8 cellular contexts compared by ENCODE assay signal in genomic region chr9:40992472-40992821, GRCh38.
A peak's percentile ranks its signal among the peaks of the same experiment; 100 is the strongest.
DNase-seq lines count a peak whose midpoint lies in the region; ATAC-seq, FAIRE-seq and TF ChIP-seq lines count a peak whose summit lies in the region.
"Not testable (repeated sequence)": the region's sequence is repeated elsewhere in the genome, so short reads cannot be mapped to it uniquely, and the experiment has no call there.

No MANE protein-coding gene starts in this region.

- POLR2A ChIA-PET in CD8-positive, alpha-beta memory T cell (lab: Charles Lee); K562 (lab: Yijun Ruan, JAX): not testable (repeated sequence)

- intact Hi-C loops in K562 (cut with micrococcal nuclease); Right ventricle myocardium inferior (cut with DNase I); stomach (cut with DNase I; ENCODE audit: low total_unique reads): not testable (repeated sequence)

- CTCF ChIA-PET in CD8-positive, alpha-beta memory T cell (lab: Charles Lee), result interaction anchor here (0.9 kb wide), 1 partner anchor 16 kb away, joined by 3 read pairs; no protein-coding TSS in a partner anchor
- CTCF ChIA-PET in K562 (lab: Yijun Ruan, JAX; ENCODE audit: low intra/inter-chr PET ratio), result not testable (repeated sequence)

- not testable (repeated sequence) for H3K27ac Mint-ChIP-seq in CD8-positive, alpha-beta memory T cell

- not testable (repeated sequence) for TF ChIP-seq POLR2A in K562 (conservative IDR thresholded peaks at IDR 0.05); stomach (IDR thresholded peaks at IDR 0.05)

- TSS peak; percentile 68 for BruUV-seq in K562 (replicated peaks; lab: Mats Ljungman, UMichigan)

- H3K4me3 Mint-ChIP-seq in CD8-positive, alpha-beta memory T cell, result not testable (repeated sequence)

- not testable (repeated sequence) for TF ChIP-seq CTCF in K562 (IDR thresholded peaks at IDR 0.05 in 2 of 3, conservative IDR thresholded peaks at IDR 0.05 in 1 of 3; ENCODE audit: insufficient read depth in 2 of 3, low read depth in 1 of 3, low read length in 3 of 3); stomach (IDR thresholded peaks at IDR 0.05)

- peak; percentile 37 for ATAC-seq in GM19452 (IDR thresholded peaks at IDR 0.05; ENCODE audit: unreplicated experiment)
- peak; percentile 31 for ATAC-seq in HG02973 (IDR thresholded peaks at IDR 0.05; ENCODE audit: unreplicated experiment)
- ATAC-seq in K562, result peak; percentile 46
- ATAC-seq in Right ventricle myocardium inferior, result not testable (repeated sequence)

- TF ChIP-seq EP300 in K562 (IDR thresholded peaks at IDR 0.05; ENCODE audit: low read length); stomach (IDR thresholded peaks at IDR 0.05): not testable (repeated sequence)

- H3K36me3 ChIP-seq in CD8-positive, alpha-beta memory T cell (ENCODE audit: insufficient read depth, low read length); K562 (ENCODE audit: control insufficient read depth, insufficient read depth, low read length); mucosa of stomach (ENCODE audit: control insufficient read depth, insufficient read depth, low read length): not testable (repeated sequence)
- H3K36me3 ChIP-seq in MG63, result peaks cover 13% of the 10 kb centered on the region
- H3K36me3 ChIP-seq in stomach, result peaks cover 0 to 13% (median 8%) of the 10 kb centered on the region in 4 donors

- H2AFZ ChIP-seq in K562 (ENCODE audit: low read depth, low read length), result peak overlapping the region; percentile 99

- WGBS in K562 (ENCODE audit: insufficient coverage, low coverage, missing lambda C conversion rate), result under 1% methylated on average over 23 of the region's 25 CpGs
- whole genome bisulfite sequencing in stomach, 5 donors, result 7 to 17% (median 10%) methylated on average over 25 of the region's 25 CpGs

- H3K27ac ChIP-seq in CD8-positive, alpha-beta memory T cell (ENCODE audit: low read depth, low read length), result peak overlapping the region; percentile 97
- H3K27ac ChIP-seq in K562 (ENCODE audit: extremely low read depth, low read depth, low read length), result peak overlapping the region; percentile 97
- peak overlapping the region; percentile 84 to 98 (median 93) for H3K27ac ChIP-seq in stomach

- H3K27me3 Mint-ChIP-seq in CD8-positive, alpha-beta memory T cell, result not testable (repeated sequence)

- H3K36me3 Mint-ChIP-seq in CD8-positive, alpha-beta memory T cell, result peaks cover 9 to 35% (median 17%) of the 10 kb centered on the region in 3 donors

- not testable (repeated sequence) for H3K9me1 ChIP-seq in K562 (ENCODE audit: control insufficient read depth, insufficient read depth, low read length)

- H3K9me3 Mint-ChIP-seq in CD8-positive, alpha-beta memory T cell, result not testable (repeated sequence)

- in situ Hi-C loops in K562 (cut with MboI), result not testable (repeated sequence)

- not testable (repeated sequence) for H4K20me1 ChIP-seq in K562 (replicated peaks; ENCODE audit: control insufficient read depth, insufficient read depth, low read length)

- H3K4me1 Mint-ChIP-seq in CD8-positive, alpha-beta memory T cell, result peaks cover 42 to 63% (median 55%) of the 10 kb centered on the region in 3 donors

- FAIRE-seq in K562 (lab: Jason Lieb, UNC), result not testable (repeated sequence)

- H3K79me2 ChIP-seq in K562 (ENCODE audit: control insufficient read depth, insufficient read depth, low read length), result peaks cover 24% of the 10 kb centered on the region

- peak overlapping the region; percentile 91 to 98 for H3K9ac ChIP-seq in K562 (ENCODE audit: insufficient read depth in 1 of 2, low read depth in 2 of 2, low read length in 2 of 2)
- H3K9ac ChIP-seq in mucosa of stomach (ENCODE audit: low read length), result peak overlapping the region; percentile 99

- peak overlapping the region; percentile 99 for H3K4me3 ChIP-seq in CD8-positive, alpha-beta memory T cell (ENCODE audit: low read length)
- H3K4me3 ChIP-seq in MG63, result peak overlapping the region; percentile 94
- H3K4me3 ChIP-seq in K562, result peak overlapping the region; percentile 64
- H3K4me3 ChIP-seq in mucosa of stomach (ENCODE audit: low read length), result peak overlapping the region; percentile 99
- peak overlapping the region; percentile 68 to 100 (median 82) for H3K4me3 ChIP-seq in stomach

- H3K27me3 ChIP-seq in CD8-positive, alpha-beta memory T cell (ENCODE audit: insufficient read depth, low read length, poor library complexity, severe bottlenecking); MG63; K562 (ENCODE audit: control insufficient read depth in 2 of 2, insufficient read depth in 2 of 2, low read length in 2 of 2); mucosa of stomach (ENCODE audit: control insufficient read depth, insufficient read depth, low read length); stomach: not testable (repeated sequence)

- peaks cover 27% of the 10 kb centered on the region for H3K4me1 ChIP-seq in CD8-positive, alpha-beta memory T cell (ENCODE audit: insufficient read depth, low read length)
- H3K4me1 ChIP-seq in K562 (replicated peaks in 1 of 2; ENCODE audit: control insufficient read depth in 2 of 2, insufficient read depth in 2 of 2, low read length in 2 of 2); mucosa of stomach (ENCODE audit: control insufficient read depth, insufficient read depth, low read length): not testable (repeated sequence)
- H3K4me1 ChIP-seq in stomach, result peaks cover 14 to 53% (median 35%) of the 10 kb centered on the region in 4 donors

- H3K9me3 ChIP-seq in CD8-positive, alpha-beta memory T cell (ENCODE audit: low read length); MG63; K562 (replicated peaks; ENCODE audit: control insufficient read depth, insufficient read depth, low read depth, low read length); mucosa of stomach (ENCODE audit: control insufficient read depth, low read length); stomach: not testable (repeated sequence)

- peak overlapping the region; percentile 92 for H3K4me2 ChIP-seq in K562 (ENCODE audit: insufficient read depth, low read length)

- TF ChIP-seq RAD21 in K562 (CRISPR knock-in tag; conservative IDR thresholded peaks at IDR 0.05 in 1 of 2, IDR thresholded peaks at IDR 0.05 in 1 of 2), result not testable (repeated sequence)

- peak in 1 of 5 donors; percentile 40 for DNase-seq in CD8-positive, alpha-beta memory T cell
- DNase-seq in MG63, stomach: not testable (repeated sequence)
- DNase-seq in K562 (ENCODE audit: extremely low read depth in 1 of 4, low spot score in 3 of 4) (peak in 3 of 4 experiments; percentile 7 to 16 (median 14)), Right ventricle myocardium inferior (ENCODE audit: missing footprints) (peak; percentile 91)

TF ChIP-seq in K562, 482 proteins besides CTCF, POLR2A, EP300 and RAD21 (continues in another document):
- peak; percentile 61; the same call in 1 of the 2 replicates for TF ChIP-seq ZSCAN29 (IDR thresholded peaks at IDR 0.05)
- TF ChIP-seq NR4A1 (CRISPR knock-in tag; IDR thresholded peaks at IDR 0.05), result 0 out of 2 replicates have a peak, but pooled peaks have one; percentile 72
- not testable (repeated sequence) for TF ChIP-seq NR4A1 (tag; IDR thresholded peaks at IDR 0.05)
- 0 out of 2 replicates have a peak, but pooled peaks have one; percentile 22 for TF ChIP-seq ZSCAN32 (CRISPR knock-in tag; IDR thresholded peaks at IDR 0.05)
- TF ChIP-seq ZNF133 (CRISPR knock-in tag; IDR thresholded peaks at IDR 0.05), result 0 out of 2 replicates have a peak, but pooled peaks have one; percentile 47
- TF ChIP-seq TAF9B (IDR thresholded peaks at IDR 0.05; ENCODE audit: partially characterized antibody), result peak; percentile 8
- 0 out of 2 replicates have a peak, but pooled peaks have one; percentile 57 for TF ChIP-seq RBFOX2 (IDR thresholded peaks at IDR 0.05; ENCODE audit: low read depth, low read length)
- 0 out of 4 replicates have a peak, but pooled peaks of 1 of the 2 experiments have one; percentile 7 for TF ChIP-seq FOXK2 (conservative IDR thresholded peaks at IDR 0.05 in 1 of 2, IDR thresholded peaks at IDR 0.05 in 1 of 2; ENCODE audit: low read depth in 2 of 2)
- 0 out of 2 replicates have a peak, but pooled peaks have one; percentile 31 for TF ChIP-seq CXXC5 (CRISPR knock-in tag; IDR thresholded peaks at IDR 0.05)
- TF ChIP-seq, protein P1, sequence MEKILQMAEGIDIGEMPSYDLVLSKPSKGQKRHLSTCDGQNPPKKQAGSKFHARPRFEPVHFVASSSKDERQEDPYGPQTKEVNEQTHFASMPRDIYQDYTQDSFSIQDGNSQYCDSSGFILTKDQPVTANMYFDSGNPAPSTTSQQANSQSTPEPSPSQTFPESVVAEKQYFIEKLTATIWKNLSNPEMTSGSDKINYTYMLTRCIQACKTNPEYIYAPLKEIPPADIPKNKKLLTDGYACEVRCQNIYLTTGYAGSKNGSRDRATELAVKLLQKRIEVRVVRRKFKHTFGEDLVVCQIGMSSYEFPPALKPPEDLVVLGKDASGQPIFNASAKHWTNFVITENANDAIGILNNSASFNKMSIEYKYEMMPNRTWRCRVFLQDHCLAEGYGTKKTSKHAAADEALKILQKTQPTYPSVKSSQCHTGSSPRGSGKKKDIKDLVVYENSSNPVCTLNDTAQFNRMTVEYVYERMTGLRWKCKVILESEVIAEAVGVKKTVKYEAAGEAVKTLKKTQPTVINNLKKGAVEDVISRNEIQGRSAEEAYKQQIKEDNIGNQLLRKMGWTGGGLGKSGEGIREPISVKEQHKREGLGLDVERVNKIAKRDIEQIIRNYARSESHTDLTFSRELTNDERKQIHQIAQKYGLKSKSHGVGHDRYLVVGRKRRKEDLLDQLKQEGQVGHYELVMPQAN (IDR thresholded peaks at IDR 0.05; ENCODE audit: borderline replicate concordance), result 0 out of 2 replicates have a peak, but pooled peaks have one; percentile 18
- peak; percentile 89 for TF ChIP-seq EGR1 (conservative IDR thresholded peaks at IDR 0.05)
- TF ChIP-seq SMARCE1 (IDR thresholded peaks at IDR 0.05), result 0 out of 2 replicates have a peak, but pooled peaks have one; percentile 21
